ENCODE assay signal across 24 cellular contexts in genomic region chr12:105336411-105336810, GRCh38. TPM values are rescaled to one million over a fixed set of nuclear protein-coding genes. Genes with fewer than 3 reads are reported as not detected.
DNase-seq lines count a peak whose midpoint lies in the region; ATAC-seq and TF ChIP-seq lines count a peak whose summit lies in the region.
"Had no signal": no experiment of that assay in that cellular context is flagged by ENCODE, and none has a peak within 500 bp of the region (broad histone marks: within the 10 kb centered on the region; RNA-seq: fewer than 3 reads in every experiment).

No MANE protein-coding gene starts in this region.

- no peak for TF ChIP-seq CTCF in activated CD8-positive, alpha-beta T cell treated with anti-CD3 and anti-CD28 coated beads for 36 hours (IDR thresholded peaks at IDR 0.05)
- no peak for TF ChIP-seq CTCF in esophagus muscularis mucosa (IDR thresholded peaks at IDR 0.05)
- TF ChIP-seq CTCF in testis (IDR thresholded peaks at IDR 0.05): no peak

- 94% methylated on average over 7 of the region's 7 CpGs for WGBS in esophagus muscularis mucosa
- WGBS in testis, 2 donors: 85 to 87% methylated on average over 7 of the region's 7 CpGs

- POLR2A ChIA-PET in activated CD8-positive, alpha-beta T cell treated with anti-CD3 and anti-CD28 coated beads, Interleukin-2, amount 10 ng/mL, durations not matched to agents 7 days and 5 days (lab: Charles Lee): no interaction called here
- POLR2A ChIA-PET in activated CD8-positive, alpha-beta T cell treated with anti-CD3 and anti-CD28 coated beads for 36 hours (lab: Charles Lee): interaction anchor here (1.8 kb wide), 1 partner anchor 109 kb away, joined by 3 read pairs; no protein-coding TSS in a partner anchor

- no peaks in the 10 kb centered on the region for H3K27me3 Mint-ChIP-seq in activated CD8-positive, alpha-beta T cell treated with anti-CD3 and anti-CD28 coated beads, Interleukin-2, amount 10 ng/mL, durations not matched to agents 7 days and 5 days (ENCODE audit: low read depth)
- no peaks in the 10 kb centered on the region for H3K27me3 Mint-ChIP-seq in activated CD8-positive, alpha-beta T cell treated with anti-CD3 and anti-CD28 coated beads for 36 hours
- H3K27me3 Mint-ChIP-seq in activated naive CD4-positive, alpha-beta T cell treated with anti-CD3 and anti-CD28 coated beads, Interleukin-2, amount 10 ng/mL, durations not matched to agents 7 days and 5 days: no peaks in the 10 kb centered on the region
- H3K27me3 Mint-ChIP-seq: activated CD4-positive, alpha-beta T cell treated with anti-CD3 and anti-CD28 coated beads for 36 hours; IgD-negative memory B cell; stimulated activated naive CD8-positive, alpha-beta T cell treated with anti-CD3 and anti-CD28 coated beads, Interleukin-15, Interleukin-2, amounts not matched to agents 100 ng/mL and 50 ng/mL, for 24 hours had no signal

- peaks cover 71% of the 10 kb centered on the region for H3K4me1 Mint-ChIP-seq in activated CD8-positive, alpha-beta T cell treated with anti-CD3 and anti-CD28 coated beads, Interleukin-2, amount 10 ng/mL, durations not matched to agents 7 days and 5 days (ENCODE audit: low read depth)
- H3K4me1 Mint-ChIP-seq in activated CD8-positive, alpha-beta T cell treated with anti-CD3 and anti-CD28 coated beads for 36 hours (ENCODE audit: low read depth): peaks cover 44% of the 10 kb centered on the region
- H3K4me1 Mint-ChIP-seq in activated naive CD4-positive, alpha-beta T cell treated with anti-CD3 and anti-CD28 coated beads, Interleukin-2, amount 10 ng/mL, durations not matched to agents 7 days and 5 days: peaks cover 66% of the 10 kb centered on the region

- H3K27me3 ChIP-seq in esophagus muscularis mucosa: peaks cover 0 to 8% (median 0%) of the 10 kb centered on the region in 4 donors
- H3K27me3 ChIP-seq in testis: no peaks in the 10 kb centered on the region
- H3K27me3 ChIP-seq: BLaER1, brain microvascular endothelial cell had no signal

- no peak for TF ChIP-seq EP300 in esophagus muscularis mucosa (IDR thresholded peaks at IDR 0.05)

- CTCF ChIA-PET in activated CD8-positive, alpha-beta T cell treated with anti-CD3 and anti-CD28 coated beads, Interleukin-2, amount 10 ng/mL, durations not matched to agents 7 days and 5 days (lab: Charles Lee): no interaction called here
- CTCF ChIA-PET in activated CD8-positive, alpha-beta T cell treated with anti-CD3 and anti-CD28 coated beads for 36 hours (lab: Charles Lee): no interaction called here
- CTCF ChIA-PET in activated naive CD4-positive, alpha-beta T cell treated with anti-CD3 and anti-CD28 coated beads, Interleukin-2, amount 10 ng/mL, durations not matched to agents 7 days and 5 days (lab: Charles Lee): no interaction called here

- TF ChIP-seq POLR2A in esophagus muscularis mucosa (IDR thresholded peaks at IDR 0.05; ENCODE audit: low read depth) (no peak), testis (IDR thresholded peaks at IDR 0.05) (no peak)

- H3K36me3 Mint-ChIP-seq in activated CD8-positive, alpha-beta T cell treated with anti-CD3 and anti-CD28 coated beads, Interleukin-2, amount 10 ng/mL, durations not matched to agents 7 days and 5 days (ENCODE audit: low read depth): peaks cover 83% of the 10 kb centered on the region
- peaks cover 19% of the 10 kb centered on the region for H3K36me3 Mint-ChIP-seq in activated CD8-positive, alpha-beta T cell treated with anti-CD3 and anti-CD28 coated beads for 36 hours (ENCODE audit: low read depth)
- H3K36me3 Mint-ChIP-seq in activated naive CD4-positive, alpha-beta T cell treated with anti-CD3 and anti-CD28 coated beads, Interleukin-2, amount 10 ng/mL, durations not matched to agents 7 days and 5 days: peaks cover 58% of the 10 kb centered on the region

- H3K27ac Mint-ChIP-seq in activated CD8-positive, alpha-beta T cell treated with anti-CD3 and anti-CD28 coated beads, Interleukin-2, amount 10 ng/mL, durations not matched to agents 7 days and 5 days: peak overlapping the region; percentile 62
- H3K27ac Mint-ChIP-seq in activated CD8-positive, alpha-beta T cell treated with anti-CD3 and anti-CD28 coated beads for 36 hours: no peak overlapping the region
- H3K27ac Mint-ChIP-seq in activated naive CD4-positive, alpha-beta T cell treated with anti-CD3 and anti-CD28 coated beads, Interleukin-2, amount 10 ng/mL, durations not matched to agents 7 days and 5 days: no peak overlapping the region
- H3K27ac Mint-ChIP-seq: activated CD4-positive, alpha-beta T cell treated with anti-CD3 and anti-CD28 coated beads for 36 hours; endodermal cell; stimulated activated naive CD8-positive, alpha-beta T cell treated with anti-CD3 and anti-CD28 coated beads, Interleukin-15, Interleukin-2, amounts not matched to agents 100 ng/mL and 50 ng/mL, for 24 hours had no signal

- intact Hi-C loops in activated CD8-positive, alpha-beta T cell treated with anti-CD3 and anti-CD28 coated beads for 36 hours (cut with micrococcal nuclease): no loop called here
- intact Hi-C loops in esophagus muscularis mucosa (cut with DNase I): no loop called here
- intact Hi-C loops in testis (cut with DNase I; ENCODE audit: low total_unique reads): no loop called here

- peaks cover 11% of the 10 kb centered on the region for H3K9me3 Mint-ChIP-seq in activated CD8-positive, alpha-beta T cell treated with anti-CD3 and anti-CD28 coated beads, Interleukin-2, amount 10 ng/mL, durations not matched to agents 7 days and 5 days (ENCODE audit: insufficient read depth)
- H3K9me3 Mint-ChIP-seq in activated CD8-positive, alpha-beta T cell treated with anti-CD3 and anti-CD28 coated beads for 36 hours: peaks cover 10% of the 10 kb centered on the region
- H3K9me3 Mint-ChIP-seq in activated naive CD4-positive, alpha-beta T cell treated with anti-CD3 and anti-CD28 coated beads, Interleukin-2, amount 10 ng/mL, durations not matched to agents 7 days and 5 days: peaks cover 14% of the 10 kb centered on the region

- no peak for ATAC-seq in activated CD8-positive, alpha-beta T cell treated with anti-CD3 and anti-CD28 coated beads, Interleukin-2, amount 10 ng/mL, durations not matched to agents 7 days and 5 days
- no peak for ATAC-seq in activated CD8-positive, alpha-beta T cell treated with anti-CD3 and anti-CD28 coated beads for 36 hours
- no peak for ATAC-seq in GM21786 (IDR thresholded peaks at IDR 0.05; ENCODE audit: unreplicated experiment)
- ATAC-seq in GM21423 (IDR thresholded peaks at IDR 0.05; ENCODE audit: unreplicated experiment): no peak
- ATAC-seq: A549; activated CD4-positive, alpha-beta T cell treated with anti-CD3 and anti-CD28 coated beads for 36 hours had no signal

- H3K4me3 ChIP-seq in esophagus muscularis mucosa: no peak overlapping the region
- H3K4me3 ChIP-seq in testis: no peak overlapping the region
- H3K4me3 ChIP-seq: A549, BLaER1, coronary artery, spleen had no signal

- H3K9me3 ChIP-seq in esophagus muscularis mucosa (peaks cover 0 to 14% (median 10%) of the 10 kb centered on the region in 4 donors), testis (no peaks in the 10 kb centered on the region)

- no peaks in the 10 kb centered on the region for H3K36me3 ChIP-seq in esophagus muscularis mucosa
- H3K36me3 ChIP-seq in testis (ENCODE audit: low read depth, missing control alignments): no peaks in the 10 kb centered on the region
- H3K36me3 ChIP-seq: brain microvascular endothelial cell, spleen had no signal

- DNase-seq in activated CD8-positive, alpha-beta T cell treated with anti-CD3 and anti-CD28 coated beads, Interleukin-2, amount 10 ng/mL, durations not matched to agents 7 days and 5 days: no peak
- DNase-seq in activated CD8-positive, alpha-beta T cell treated with anti-CD3 and anti-CD28 coated beads for 36 hours: no peak
- DNase-seq in RPMI7951 (ENCODE audit: low read depth) (peak; percentile 15), esophagus muscularis mucosa (ENCODE audit: extremely low spot score) (peak; percentile 47), testis (no peak)
- no peak for DNase-seq in activated naive CD4-positive, alpha-beta T cell treated with anti-CD3 and anti-CD28 coated beads, Interleukin-2, amount 10 ng/mL, durations not matched to agents 7 days and 5 days
- DNase-seq: activated CD4-positive, alpha-beta T cell treated with anti-CD3 and anti-CD28 coated beads for 36 hours; activated effector memory CD4-positive, alpha-beta T cell treated with anti-CD3 and anti-CD28 coated beads, Interleukin-2, amount 50 U/mL, for 16 hours; brain microvascular endothelial cell; endodermal cell; GOT3; NCI-H1694; NCI-H774; SHP77; spleen; stimulated activated CD4-positive, alpha-beta T cell treated with anti-CD3 and anti-CD28 coated beads, Interleukin-4, amount 100 ng/mL, for 1 hour; SW 1271 had no signal

- H3K4me1 ChIP-seq in esophagus muscularis mucosa (peaks cover 0 to 4% (median 3%) of the 10 kb centered on the region in 4 donors), testis (peaks cover 15% of the 10 kb centered on the region)

- H3K27ac ChIP-seq in esophagus muscularis mucosa (replicated peaks in 1 of 4) (no peak overlapping the region), testis (peak overlapping the region; percentile 43 to 64)
- H3K27ac ChIP-seq: BLaER1, spleen had no signal

- no peak overlapping the region for H3K4me3 Mint-ChIP-seq in activated CD8-positive, alpha-beta T cell treated with anti-CD3 and anti-CD28 coated beads, Interleukin-2, amount 10 ng/mL, durations not matched to agents 7 days and 5 days
- H3K4me3 Mint-ChIP-seq in activated CD8-positive, alpha-beta T cell treated with anti-CD3 and anti-CD28 coated beads for 36 hours: no peak overlapping the region
- H3K4me3 Mint-ChIP-seq in activated naive CD4-positive, alpha-beta T cell treated with anti-CD3 and anti-CD28 coated beads, Interleukin-2, amount 10 ng/mL, durations not matched to agents 7 days and 5 days: no peak overlapping the region
- H3K4me3 Mint-ChIP-seq: activated CD4-positive, alpha-beta T cell treated with anti-CD3 and anti-CD28 coated beads for 36 hours; endodermal cell; stimulated activated naive CD8-positive, alpha-beta T cell treated with anti-CD3 and anti-CD28 coated beads, Interleukin-15, Interleukin-2, amounts not matched to agents 100 ng/mL and 50 ng/mL, for 24 hours had no signal

RNA-seq across cellular contexts. Expression of gene C12orf75, which starts 5.9 kb away (rescaled TPM):
- total RNA-seq in activated CD8-positive, alpha-beta T cell treated with anti-CD3 and anti-CD28 coated beads, Interleukin-2, amount 10 ng/mL, durations not matched to agents 7 days and 5 days: 100 to 1,000 TPM; 301 to 311 TPM
- total RNA-seq in activated CD8-positive, alpha-beta T cell treated with anti-CD3 and anti-CD28 coated beads for 36 hours: 10 to 100 TPM; 62.0 to 66.9 TPM
- 225 and 267 TPM in 2 replicates for total RNA-seq in RPMI7951 (2014; rRNA removed; shearing (Covaris generic))
- total RNA-seq in esophagus muscularis mucosa: 1 to 10 TPM in 3 of 4 donors, under 1 TPM in 1; 0.83 to 3.1 (median 2.8) TPM
- 100 to 1,000 TPM; 112 to 121 TPM for total RNA-seq in testis
- polyA plus RNA-seq in testis (ENCODE audit: insufficient read depth, low read depth, low replicate concordance): 144 TPM

Comparison
In these comparisons a context has a peak if more than half of its experiments do, and no peak if none do; other contexts are left out.
1. DNase-seq: peak in RPMI7951 (single experiment) and esophagus muscularis mucosa (single experiment); none in activated CD8-positive, alpha-beta T cell treated with anti-CD3 and anti-CD28 coated beads, Interleukin-2, amount 10 ng/mL, durations not matched to agents 7 days and 5 days (single experiment), activated CD8-positive, alpha-beta T cell treated with anti-CD3 and anti-CD28 coated beads for 36 hours (single experiment), testis (single experiment) and activated naive CD4-positive, alpha-beta T cell treated with anti-CD3 and anti-CD28 coated beads, Interleukin-2, amount 10 ng/mL, durations not matched to agents 7 days and 5 days (single experiment).
2. H3K27ac ChIP-seq: peak in testis (2 of 2); none in esophagus muscularis mucosa (0 of 4).
3. RNA of gene C12orf75, which starts 5.9 kb away (total RNA-seq): 301 to 311 TPM in activated CD8-positive, alpha-beta T cell treated with anti-CD3 and anti-CD28 coated beads, Interleukin-2, amount 10 ng/mL, durations not matched to agents 7 days and 5 days, 225 to 267 TPM in RPMI7951, 112 to 121 TPM in testis and 62.0 to 66.9 TPM in activated CD8-positive, alpha-beta T cell treated with anti-CD3 and anti-CD28 coated beads for 36 hours; 0.83 to 3.1 TPM in esophagus muscularis mucosa; every median in the first group is over 10 times any median in the second.